15 cellular contexts compared by ENCODE assay signal in the genomic region with DNA sequence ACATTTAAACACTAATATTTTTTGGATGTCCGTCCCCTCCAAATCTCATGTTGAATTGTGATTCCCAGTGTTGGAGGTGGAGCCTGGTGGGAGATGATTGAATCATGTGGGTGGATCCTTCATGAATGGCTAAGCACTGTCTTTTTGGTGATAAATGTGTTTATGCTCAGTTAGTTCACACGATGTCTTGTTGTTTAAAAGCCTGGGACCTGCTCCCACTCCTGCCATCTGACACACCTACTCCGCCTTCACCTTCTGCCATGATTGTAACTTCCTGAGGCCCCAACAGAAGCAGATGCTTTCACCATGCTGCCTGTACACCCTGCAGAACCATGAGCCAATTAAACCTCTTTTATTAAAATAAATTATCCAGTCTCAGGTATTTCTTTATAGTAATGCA.
DNase-seq lines count a peak whose midpoint lies in the region; ATAC-seq and TF ChIP-seq lines count a peak whose summit lies in the region.
"Had no signal": no experiment of that assay in that cellular context is flagged by ENCODE, and none has a peak within 500 bp of the region (broad histone marks: within the 10 kb centered on the region; RNA-seq: fewer than 3 reads in every experiment).

No MANE protein-coding gene starts in this region.

- H3K36me3 ChIP-seq in HEK293 (ENCODE audit: control insufficient read depth in 2 of 2, insufficient read depth in 1 of 2, low read length in 2 of 2), result no peaks in the 10 kb centered on the region

- H3K9me3 ChIP-seq in HEK293 (ENCODE audit: control insufficient read depth, insufficient read depth, low read depth, low read length), result no peaks in the 10 kb centered on the region
- H3K9me3 ChIP-seq: Caco-2 had no signal

- no peak overlapping the region for H3K27ac ChIP-seq in HEK293 (ENCODE audit: extremely low read depth, low read depth, low read length)
- H3K27ac ChIP-seq: GM23248 had no signal

- TF ChIP-seq CTCF in HEK293 (tag by site-specific recombination; IDR thresholded peaks at IDR 0.05), result no peak

- DNase-seq in NCI-H2171 treated with DMSO at 0.1 percent for 48 hours (lab: John Stamatoyannopoulos, UW), result peak; percentile 78
- DNase-seq in left kidney (ENCODE audit: low read depth, low spot score), result peak; percentile 36
- DNase-seq in HEK293T (ENCODE audit: extremely low spot score), result no peak
- no peak for DNase-seq in HT-29 (ENCODE audit: low spot score)
- DNase-seq: C1 segment of cervical spinal cord, Caco-2, DMS53, DMS79 treated with DMSO at 0.1 percent for 48 hours, GF-D8, GM23248, H7, HCEC 1CT, HFFc6 had no signal

- no peak overlapping the region for H3K4me3 ChIP-seq in HEK293 (ENCODE audit: low read depth, low read length)
- H3K4me3 ChIP-seq: GM23248 had no signal

- ATAC-seq in HG03175 (IDR thresholded peaks at IDR 0.05; ENCODE audit: unreplicated experiment), result no peak

- CTCF ChIA-PET in HEK293 (lab: Yijun Ruan, JAX), result interaction anchor here (0.6 to 2.0 kb wide), 3 partner anchors 24 to 341 kb away, joined by 3 to 12 read pairs (median 4); no protein-coding TSS in a partner anchor
- CTCF ChIA-PET in HEK293T (lab: Yijun Ruan, JAX), result interaction anchor here (0.6 kb wide), 1 partner anchor 11 kb away, joined by 3 read pairs; no protein-coding TSS in a partner anchor

- POLR2A ChIA-PET in HEK293 (lab: Yijun Ruan, JAX), result no interaction called here
- POLR2A ChIA-PET in HEK293T (lab: Yijun Ruan, JAX), result no interaction called here

- H3K4me1 ChIP-seq in HEK293 (ENCODE audit: control insufficient read depth, insufficient read depth, low read length), result peaks cover 3% of the 10 kb centered on the region; the same call in 1 of the 2 replicates

TF ChIP-seq in HEK293, 187 proteins besides CTCF, POLR2A, EP300 and RAD21:
- TF ChIP-seq EGR2 (tag by site-specific recombination; IDR thresholded peaks at IDR 0.05; ENCODE audit: low read depth), result peak; percentile 84
- no peak for TF ChIP-seq ZNF433 (tag by site-specific recombination; IDR thresholded peaks at IDR 0.05; ENCODE audit: low read depth)
- TF ChIP-seq, protein P1, sequence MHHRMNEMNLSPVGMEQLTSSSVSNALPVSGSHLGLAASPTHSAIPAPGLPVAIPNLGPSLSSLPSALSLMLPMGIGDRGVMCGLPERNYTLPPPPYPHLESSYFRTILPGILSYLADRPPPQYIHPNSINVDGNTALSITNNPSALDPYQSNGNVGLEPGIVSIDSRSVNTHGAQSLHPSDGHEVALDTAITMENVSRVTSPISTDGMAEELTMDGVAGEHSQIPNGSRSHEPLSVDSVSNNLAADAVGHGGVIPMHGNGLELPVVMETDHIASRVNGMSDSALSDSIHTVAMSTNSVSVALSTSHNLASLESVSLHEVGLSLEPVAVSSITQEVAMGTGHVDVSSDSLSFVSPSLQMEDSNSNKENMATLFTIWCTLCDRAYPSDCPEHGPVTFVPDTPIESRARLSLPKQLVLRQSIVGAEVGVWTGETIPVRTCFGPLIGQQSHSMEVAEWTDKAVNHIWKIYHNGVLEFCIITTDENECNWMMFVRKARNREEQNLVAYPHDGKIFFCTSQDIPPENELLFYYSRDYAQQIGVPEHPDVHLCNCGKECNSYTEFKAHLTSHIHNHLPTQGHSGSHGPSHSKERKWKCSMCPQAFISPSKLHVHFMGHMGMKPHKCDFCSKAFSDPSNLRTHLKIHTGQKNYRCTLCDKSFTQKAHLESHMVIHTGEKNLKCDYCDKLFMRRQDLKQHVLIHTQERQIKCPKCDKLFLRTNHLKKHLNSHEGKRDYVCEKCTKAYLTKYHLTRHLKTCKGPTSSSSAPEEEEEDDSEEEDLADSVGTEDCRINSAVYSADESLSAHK (tag by site-specific recombination; IDR thresholded peaks at IDR 0.05), result no peak
- peak; percentile 87 for TF ChIP-seq ZFHX2 (tag by site-specific recombination; conservative IDR thresholded peaks at IDR 0.05)

TF ChIP-seq in HEK293T, 16 proteins besides CTCF, POLR2A, EP300 and RAD21:
- TF ChIP-seq ZNF384 (IDR thresholded peaks at IDR 0.05) (no peak), ELF4 (IDR thresholded peaks at IDR 0.05) (no peak), CTBP1 (IDR thresholded peaks at IDR 0.05; ENCODE audit: borderline replicate concordance) (no peak)

Comparison
In these comparisons a context has a peak if more than half of its experiments do, and no peak if none do; other contexts are left out.
1. DNase-seq: peak in NCI-H2171 treated with DMSO at 0.1 percent for 48 hours (single experiment) and left kidney (single experiment); none in HEK293T (single experiment) and HT-29 (single experiment).